20 cellular contexts compared by ENCODE assay signal in genomic region chr12:99479149-99479548, GRCh38.
A peak's percentile ranks its signal among the peaks of the same experiment; 100 is the strongest.
DNase-seq lines count a peak whose midpoint lies in the region; ATAC-seq, FAIRE-seq and TF ChIP-seq lines count a peak whose summit lies in the region.
"Had no signal": no experiment of that assay in that cellular context is flagged by ENCODE, and none has a peak within 500 bp of the region (broad histone marks: within the 10 kb centered on the region; RNA-seq: fewer than 3 reads in every experiment).

No MANE protein-coding gene starts in this region.

- H3K79me2 ChIP-seq in H1 (ENCODE audit: control insufficient read depth in 1 of 2, insufficient read depth in 2 of 2, low read length in 2 of 2) = no peaks in the 10 kb centered on the region

- POLR2A ChIA-PET in IMR-90 (lab: Charles Lee; ENCODE audit: unreplicated experiment) = no interaction called here
- POLR2A ChIA-PET in H1 (lab: Charles Lee; ENCODE audit: partially characterized antibody) = no interaction called here

- H3K9me1 ChIP-seq in IMR-90 (ENCODE audit: insufficient read depth, low read length) = no peaks in the 10 kb centered on the region

- H2AK5ac ChIP-seq in IMR-90 (ENCODE audit: low read depth, low read length) = no peak overlapping the region
- H2AK5ac ChIP-seq in H1 (ENCODE audit: low read depth, low read length) = no peak overlapping the region

- H4K5ac ChIP-seq in IMR-90 (ENCODE audit: low read depth, low read length) (no peak overlapping the region), H1 (ENCODE audit: insufficient read length, low read depth, low read length) (no peak overlapping the region)

- in situ Hi-C loops in IMR-90 (cut with MboI; ENCODE audit: low sequenced_read_pairs) = no loop called here

- BruUV-seq in IMR-90 (replicated peaks; lab: Mats Ljungman, UMichigan) = no TSS peak

- H3K79me1 ChIP-seq in IMR-90 (ENCODE audit: low read depth in 1 of 2, low read length in 2 of 2) = no peaks in the 10 kb centered on the region
- no peaks in the 10 kb centered on the region for H3K79me1 ChIP-seq in H1 (ENCODE audit: low read depth, low read length)

- H3K9me3 ChIP-seq in IMR-90 (ENCODE audit: control insufficient read depth, insufficient read depth, low read length) (peaks cover 4% of the 10 kb centered on the region), H1 (ENCODE audit: insufficient read depth in 2 of 2, low read depth in 1 of 2, low read length in 1 of 2) (no peaks in the 10 kb centered on the region)
- H3K9me3 ChIP-seq: HAP-1 had no signal

- H4K91ac ChIP-seq in IMR-90 (ENCODE audit: insufficient read depth, low read depth, low read length) = no peak overlapping the region
- no peak overlapping the region for H4K91ac ChIP-seq in H1 (replicated peaks; ENCODE audit: insufficient read length, low read length)

- H2BK5ac ChIP-seq in IMR-90 (ENCODE audit: low read depth, low read length, poor library complexity, severe bottlenecking) (no peak overlapping the region), H1 (ENCODE audit: low read depth, low read length) (no peak overlapping the region)

- H3K4me3 ChIP-seq in IMR-90 (ENCODE audit: insufficient read depth, low read depth, low read length) (no peak overlapping the region), H1 (ENCODE audit: extremely low read depth in 1 of 4, insufficient read depth in 2 of 4, low read depth in 3 of 4, low read length in 4 of 4) (no peak overlapping the region)
- H3K4me3 ChIP-seq: BLaER1 treated with 17β-estradiol and CSF1 and Interleukin-3, amounts not matched to agents 10 nM and 100 nM; GM23338; HAP-1 had no signal

- H3K27me3 ChIP-seq in IMR-90 (ENCODE audit: control insufficient read depth, insufficient read depth, low read length) (no peaks in the 10 kb centered on the region), H1 (replicated peaks in 1 of 4; ENCODE audit: control insufficient read depth in 3 of 4, extremely low read depth in 1 of 4, insufficient read depth in 3 of 4, low read length in 3 of 4) (no peaks in the 10 kb centered on the region)
- H3K27me3 ChIP-seq: BLaER1 treated with 17β-estradiol and CSF1 and Interleukin-3, amounts not matched to agents 10 nM and 100 nM had no signal

- intact Hi-C loops in IMR-90 (cut with micrococcal nuclease) = no loop called here

- dilution Hi-C loops in IMR-90 (cut with HindIII; ENCODE audit: low sequenced_read_pairs, unreplicated experiment) = no loop called here

- TF ChIP-seq EP300 in H1 (IDR thresholded peaks at IDR 0.05; ENCODE audit: borderline replicate concordance in 1 of 2, low read depth in 2 of 2, low read length in 2 of 2) = no peak

- H4K20me1 ChIP-seq in IMR-90 (ENCODE audit: insufficient read depth, low read length) (no peaks in the 10 kb centered on the region), H1 (replicated peaks in 1 of 2; ENCODE audit: control insufficient read depth in 1 of 2, insufficient read depth in 2 of 2, low read length in 2 of 2) (no peaks in the 10 kb centered on the region)
- H4K20me1 ChIP-seq: BLaER1 treated with 17β-estradiol and CSF1 and Interleukin-3, amounts not matched to agents 10 nM and 100 nM had no signal

- H3K9ac ChIP-seq in IMR-90 (ENCODE audit: low read depth, low read length) (no peak overlapping the region), H1 (replicated peaks in 1 of 4; ENCODE audit: extremely low read depth in 1 of 4, low read depth in 3 of 4, low read length in 3 of 4) (no peak overlapping the region)
- H3K9ac ChIP-seq: BLaER1 treated with 17β-estradiol and CSF1 and Interleukin-3, amounts not matched to agents 10 nM and 100 nM had no signal

- no peak overlapping the region for H3K14ac ChIP-seq in IMR-90 (replicated peaks; ENCODE audit: low read depth, low read length)
- no peak overlapping the region for H3K14ac ChIP-seq in H1 (ENCODE audit: insufficient read length)

- H2BK120ac ChIP-seq in IMR-90 (ENCODE audit: low read depth, low read length) = no peak overlapping the region
- H2BK120ac ChIP-seq in H1 (replicated peaks; ENCODE audit: low read depth, low read length) = no peak overlapping the region

- H3K18ac ChIP-seq in IMR-90 (ENCODE audit: low read depth, low read length) = no peak overlapping the region
- no peak overlapping the region for H3K18ac ChIP-seq in H1 (ENCODE audit: extremely low read depth, low read length)

- no peak overlapping the region for H2AK9ac ChIP-seq in IMR-90 (replicated peaks; ENCODE audit: low read depth, low read length, poor library complexity)

- H3K4me2 ChIP-seq in IMR-90 (ENCODE audit: low read depth, low read length) (no peak overlapping the region), H1 (ENCODE audit: insufficient read depth in 1 of 2, low read depth in 2 of 2, low read length in 2 of 2) (no peak overlapping the region)
- H3K4me2 ChIP-seq: BLaER1 treated with 17β-estradiol and CSF1 and Interleukin-3, amounts not matched to agents 10 nM and 100 nM; GM23338 had no signal

- no peak overlapping the region for H2BK15ac ChIP-seq in IMR-90 (ENCODE audit: low read depth, low read length)
- H2BK15ac ChIP-seq in H1 (ENCODE audit: low read length) = no peak overlapping the region

- H3K4ac ChIP-seq in IMR-90 (ENCODE audit: low read depth, low read length) = no peak overlapping the region
- no peak overlapping the region for H3K4ac ChIP-seq in H1 (replicated peaks; ENCODE audit: insufficient read length, low read depth, low read length)

- H3K27ac ChIP-seq in IMR-90 (ENCODE audit: insufficient read depth, low read length) (no peak overlapping the region), H1 (ENCODE audit: low read depth, low read length) (no peak overlapping the region)
- H3K27ac ChIP-seq: BLaER1 treated with 17β-estradiol and CSF1 and Interleukin-3, amounts not matched to agents 10 nM and 100 nM had no signal

- no peaks in the 10 kb centered on the region for H3K23me2 ChIP-seq in H1 (ENCODE audit: low read depth, low read length)

- no peak for DNase-seq in IMR-90
- DNase-seq in H1 (ENCODE audit: low read depth in 1 of 2, low spot score in 2 of 2) = no peak
- DNase-seq in frontal cortex (ENCODE audit: low spot score in 2 of 2) = no peak
- no peak for DNase-seq in SKM-1 treated with dmso at 0.1 percent for 144 hours (lab: John Stamatoyannopoulos, UW; ENCODE audit: unreplicated experiment)
- DNase-seq in HuH-7.5 (ENCODE audit: low spot score) = no peak
- DNase-seq: CD4-positive, alpha-beta T cell; CD8-positive, alpha-beta memory T cell; DMS 273 treated with DMSO at 0.1 percent for 48 hours; DMS79; EL; GF-D8; HFFc6 had no signal

- H4K8ac ChIP-seq in IMR-90 (ENCODE audit: low read depth in 2 of 2, low read length in 2 of 2) (no peak overlapping the region), H1 (ENCODE audit: extremely low read depth, insufficient read depth, low read length) (no peak overlapping the region)

- no peak overlapping the region for H2AFZ ChIP-seq in IMR-90 (replicated peaks; ENCODE audit: low read length, poor library complexity)
- H2AFZ ChIP-seq in H1 (ENCODE audit: low read length) = no peak overlapping the region
- H2AFZ ChIP-seq: GM23338 had no signal

- no peak overlapping the region for H2BK12ac ChIP-seq in H1 (ENCODE audit: low read depth, low read length)

- TF ChIP-seq POLR2A in IMR-90 (IDR thresholded peaks at IDR 0.05; ENCODE audit: low read depth, low read length) = no peak
- TF ChIP-seq POLR2A in H1 (IDR thresholded peaks at IDR 0.05; ENCODE audit: control extremely low read depth in 1 of 2, low read depth in 2 of 2, low read length in 2 of 2) = no peak

- H3K23ac ChIP-seq in IMR-90 (ENCODE audit: low read depth, low read length) (no peak overlapping the region), H1 (ENCODE audit: insufficient read length) (no peak overlapping the region)

- no peak overlapping the region for H2BK20ac ChIP-seq in IMR-90 (ENCODE audit: low read depth, low read length)
- H2BK20ac ChIP-seq in H1 (ENCODE audit: low read length) = no peak overlapping the region

- FAIRE-seq in G401.6 (lab: Jason Lieb, UNC) (peak; percentile 31), H1 (lab: Jason Lieb, UNC) (no peak), frontal cortex (lab: Jason Lieb, UNC) (peak; percentile 45)
- FAIRE-seq: D721Med, GM12891, H54 had no signal

- no peaks in the 10 kb centered on the region for H3K36me3 ChIP-seq in IMR-90 (ENCODE audit: control insufficient read depth, insufficient read depth, low read length)
- no peaks in the 10 kb centered on the region for H3K36me3 ChIP-seq in H1 (ENCODE audit: control insufficient read depth in 2 of 4, insufficient read depth in 4 of 4, low read length in 3 of 4)
- H3K36me3 ChIP-seq: HAP-1 had no signal

- no peak for ATAC-seq in IMR-90 (ENCODE audit: low read depth)
- no peak for ATAC-seq in HG03457 (IDR thresholded peaks at IDR 0.05; ENCODE audit: unreplicated experiment)
- ATAC-seq: GM23338 had no signal

- no peak overlapping the region for H3K56ac ChIP-seq in IMR-90 (ENCODE audit: extremely low read depth, insufficient read depth, low read length)
- no peak overlapping the region for H3K56ac ChIP-seq in H1 (replicated peaks; ENCODE audit: insufficient read length, low read depth, low read length)

- TF ChIP-seq RAD21 in IMR-90 (IDR thresholded peaks at IDR 0.05; ENCODE audit: low read length) (no peak), H1 (IDR thresholded peaks at IDR 0.05 in 1 of 2, conservative IDR thresholded peaks at IDR 0.05 in 1 of 2; ENCODE audit: low read depth in 2 of 2, low read length in 2 of 2) (no peak)

- H3K4me1 ChIP-seq in IMR-90 (ENCODE audit: control insufficient read depth, insufficient read depth, low read length) = no peaks in the 10 kb centered on the region
- no peaks in the 10 kb centered on the region; a peak in 2 of 7 replicates for H3K4me1 ChIP-seq in H1 (replicated peaks in 1 of 4; ENCODE audit: control insufficient read depth in 3 of 4, insufficient read depth in 4 of 4, low read length in 3 of 4)
- H3K4me1 ChIP-seq: BLaER1 treated with 17β-estradiol and CSF1 and Interleukin-3, amounts not matched to agents 10 nM and 100 nM had no signal

- no peak for TF ChIP-seq CTCF in IMR-90 (conservative IDR thresholded peaks at IDR 0.05; ENCODE audit: low read depth, low read length)
- no peak for TF ChIP-seq CTCF in H1 (IDR thresholded peaks at IDR 0.05; ENCODE audit: control extremely low read depth in 1 of 3, insufficient read depth in 1 of 3, low read depth in 1 of 3, low read length in 3 of 3)

- CTCF ChIA-PET in IMR-90 (lab: Yijun Ruan, JAX) (no interaction called here), H1 (lab: Charles Lee; ENCODE audit: partially characterized antibody) (no interaction called here)

TF ChIP-seq in IMR-90, 13 proteins besides CTCF, POLR2A, EP300 and RAD21 (continues in another document):
- no peak for TF ChIP-seq CEBPB (IDR thresholded peaks at IDR 0.05; ENCODE audit: low read depth, low read length)

TF ChIP-seq in H1, 55 proteins besides CTCF, POLR2A, EP300 and RAD21:
- no peak for TF ChIP-seq TCF12 (IDR thresholded peaks at IDR 0.05; ENCODE audit: low read depth, low read length)
- TF ChIP-seq MAFK (IDR thresholded peaks at IDR 0.05; ENCODE audit: low read depth, low read length) = peak; percentile 67; the same call in 1 of the 2 replicates
